Comparison of ENCODE assay signal across 8 cellular contexts in the genomic region with DNA sequence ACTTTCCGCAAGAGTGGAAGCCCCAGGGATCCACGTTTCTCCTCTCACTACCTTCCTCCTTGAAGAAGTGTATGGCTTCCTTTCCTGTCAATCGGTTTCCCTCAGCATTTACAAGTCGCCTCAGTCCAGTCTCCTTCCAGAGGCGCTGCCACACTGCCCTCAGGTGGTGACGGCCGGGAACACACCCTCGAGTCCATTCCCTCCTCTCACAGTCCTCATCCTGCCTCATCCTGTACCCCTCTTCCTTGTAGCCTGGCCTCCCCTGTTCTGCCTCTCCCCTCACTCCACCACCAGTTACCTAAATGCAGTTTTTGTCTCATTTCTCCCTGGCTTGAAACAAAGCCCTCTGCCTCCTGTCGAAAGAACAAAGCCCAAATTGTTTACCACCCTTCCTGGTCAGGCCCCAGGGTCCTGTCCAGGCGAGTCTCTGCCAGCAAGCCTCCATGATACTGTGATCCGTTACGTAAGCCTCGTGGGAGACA. TPM values are rescaled to one million over a fixed set of nuclear protein-coding genes. Genes with fewer than 3 reads are reported as not detected.
A peak's percentile ranks its signal among the peaks of the same experiment; 100 is the strongest.
DNase-seq lines count a peak whose midpoint lies in the region; ATAC-seq and TF ChIP-seq lines count a peak whose summit lies in the region.

No MANE protein-coding gene starts in this region.

- H3K4me1 ChIP-seq in left lung = peaks cover 0 to 21% of the 10 kb centered on the region in 2 donors

- DNase-seq in DMS53 (lab: John Stamatoyannopoulos, UW) (peak; percentile 88), NCI-H526 (lab: John Stamatoyannopoulos, UW) (peak; percentile 60 to 94), cerebellum (ENCODE audit: low spot score) (peak; percentile 81), left lung (peak; percentile 88 to 97)
- DNase-seq in activated CD4-positive, alpha-beta T cell treated with anti-CD3 and anti-CD28 coated beads for 4 hours = peak; percentile 82 to 94
- peak; percentile 92 for DNase-seq in stimulated activated CD4-positive, alpha-beta T cell treated with anti-CD3 and anti-CD28 coated beads, Interleukin-4, amount 100 ng/mL, for 24 hours

- peaks cover 0 to 7% of the 10 kb centered on the region in 2 donors for H3K36me3 ChIP-seq in left lung

- intact Hi-C loops in left lung (cut with DNase I) = no loop called here

- peak; percentile 67 for ATAC-seq in HG03342 (IDR thresholded peaks at IDR 0.05; ENCODE audit: unreplicated experiment)
- peak; percentile 99 for ATAC-seq in left lung
- ATAC-seq in HG02571 (IDR thresholded peaks at IDR 0.05; ENCODE audit: unreplicated experiment) = no peak

- TF ChIP-seq CTCF in left lung (IDR thresholded peaks at IDR 0.05) = peak; percentile 88 to 94

- H3K27me3 ChIP-seq in left lung = no peaks in the 10 kb centered on the region

- no peak overlapping the region for H3K4me3 ChIP-seq in left lung

- no peaks in the 10 kb centered on the region for H3K9me3 ChIP-seq in left lung

- H3K27ac ChIP-seq in left lung = peak overlapping the region in 1 of 2 donors; percentile 57

RNA-seq across cellular contexts. Expression of a gene that starts 23.2 kb away (rescaled TPM):
- total RNA-seq in cerebellum (3.5 TPM), left lung (10 to 100 TPM; 33.5 to 41.4 TPM)

RNA-seq across cellular contexts. Expression of a gene that starts 29.4 kb away (rescaled TPM):
- total RNA-seq in cerebellum (17.1 TPM), left lung (10 to 100 TPM in 1 of 2 donors, 1 to 10 TPM in 1; 9.3 to 10.4 TPM)

RNA-seq across cellular contexts. Expression of a gene that starts 35.2 kb away (rescaled TPM):
- total RNA-seq in cerebellum (12.2 TPM), left lung (10 to 100 TPM; 54.7 to 97.7 TPM)

RNA-seq across cellular contexts. Expression of a gene that starts 43.3 kb away (rescaled TPM):
- total RNA-seq in cerebellum (17.7 TPM), left lung (10 to 100 TPM; 62.7 to 84.2 TPM)
